17 cellular contexts compared by ENCODE assay signal in the genomic region with DNA sequence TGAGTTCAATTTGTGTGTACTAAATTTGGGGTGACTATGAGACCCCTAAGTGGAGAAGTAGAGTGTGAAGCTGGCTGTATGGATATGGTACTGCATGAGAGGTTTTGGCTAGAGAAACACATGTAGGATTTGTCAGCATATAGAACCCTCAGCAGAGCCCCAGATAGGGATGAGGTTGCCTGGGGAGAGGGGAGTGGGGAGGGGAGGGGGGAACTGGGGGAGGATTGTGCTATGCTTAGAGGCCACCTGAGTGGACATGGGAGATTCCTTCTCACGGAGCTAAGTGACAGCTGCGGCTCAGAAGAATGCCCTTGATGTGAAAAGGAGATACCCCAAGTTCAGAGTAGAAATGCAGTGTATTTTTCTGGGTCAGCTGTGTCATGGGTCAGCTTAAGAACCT.
"Had no signal": no experiment of that assay in that cellular context is flagged by ENCODE, and none has a peak within 500 bp of the region (broad histone marks: within the 10 kb centered on the region; RNA-seq: fewer than 3 reads in every experiment).

No MANE protein-coding gene starts in this region.

- H3K4me1 Mint-ChIP-seq: neural crest cell had no signal

- H3K4me3 ChIP-seq: colonic mucosa, heart right ventricle, mucosa of descending colon, right atrium auricular region, sigmoid colon, skin epidermis had no signal

- H3K27me3 Mint-ChIP-seq: naive thymus-derived CD8-positive, alpha-beta T cell had no signal

- H3K9me3 ChIP-seq: colonic mucosa, heart right ventricle, mucosa of descending colon, right atrium auricular region, sigmoid colon had no signal

- H3K27me3 ChIP-seq: colonic mucosa, heart right ventricle, right atrium auricular region, sigmoid colon had no signal

- H3K9me3 Mint-ChIP-seq: endodermal cell; naive thymus-derived CD8-positive, alpha-beta T cell; neural crest cell had no signal

- H3K27ac ChIP-seq: colonic mucosa, heart right ventricle, right atrium auricular region, sigmoid colon had no signal

- DNase-seq: colonic mucosa; effector CD4-positive, alpha-beta T cell; endodermal cell; heart right ventricle; hypothalamus; left cardiac atrium; mucosa of descending colon; naive thymus-derived CD8-positive, alpha-beta T cell; posterior cingulate gyrus; sigmoid colon; stimulated activated CD4-positive, alpha-beta T cell treated with anti-CD3 and anti-CD28 coated beads, Interleukin-12 subunit alpha, Interleukin-12 subunit beta, amount 100 ng/mL, for 4 hours; stimulated activated CD4-positive, alpha-beta T cell treated with anti-CD3 and anti-CD28 coated beads, Interleukin-2, amount 100 ng/mL, for 48 hours; stimulated activated naive CD4-positive, alpha-beta T cell treated with Interleukin-2 at 50 U/mL for 16 hours; trophoblast cell had no signal

- H3K4me1 ChIP-seq: colonic mucosa had no signal

- H3K36me3 ChIP-seq: colonic mucosa had no signal

- H3K4me3 Mint-ChIP-seq: endodermal cell; naive thymus-derived CD8-positive, alpha-beta T cell; neural crest cell had no signal

- ATAC-seq: heart right ventricle; left cardiac atrium; naive thymus-derived CD8-positive, alpha-beta T cell had no signal

- H3K27ac Mint-ChIP-seq: endodermal cell had no signal
